Comparison of ENCODE assay signal across 8 cellular contexts in genomic region chr1:1615256-1616044, GRCh38. TPM values are rescaled to one million over a fixed set of nuclear protein-coding genes. Genes with fewer than 3 reads are reported as not detected.
A peak's percentile ranks its signal among the peaks of the same experiment; 100 is the strongest.
DNase-seq lines count a peak whose midpoint lies in the region; ATAC-seq and TF ChIP-seq lines count a peak whose summit lies in the region.

Gene MIB2 (plus strand): TSS chr1:1615500. CDS start chr1:1623453, 7,953 bp downstream.

- WGBS in trophoblast cell (ENCODE audit: extremely low coverage, insufficient coverage, insufficient read length) = no CpG with 5 or more reads among the region's 107 CpGs
- 0 to 1% methylated on average over 19 to 36 of the region's 107 CpGs for WGBS in tibial nerve, 2 donors

- H3K9me3 ChIP-seq in cardiac muscle cell (ENCODE audit: low read depth) (no peaks in the 10 kb centered on the region), trophoblast cell (ENCODE audit: insufficient read depth, low read depth, low read length) (no peaks in the 10 kb centered on the region), tibial nerve (no peaks in the 10 kb centered on the region)

- peak within 1 kb of the TSS; percentile 98 for H2AFZ ChIP-seq in trophoblast cell (ENCODE audit: insufficient read depth, low read length, poor library complexity)

- peaks cover 8% of the 10 kb centered on the region for H3K79me1 ChIP-seq in trophoblast cell (ENCODE audit: low read length)

- peak within 1 kb of the TSS; percentile 100 for H4K12ac ChIP-seq in trophoblast cell (ENCODE audit: low read depth, low read length)

- peak within 1 kb of the TSS; percentile 100 for H3K14ac ChIP-seq in trophoblast cell (ENCODE audit: low read length)

- H3K36me3 ChIP-seq in cardiac muscle cell (peaks cover 6% of the 10 kb centered on the region), trophoblast cell (ENCODE audit: control insufficient read depth in 1 of 2, insufficient read depth in 2 of 2, low read length in 2 of 2) (peaks cover 14 to 15% of the 10 kb centered on the region in 2 experiments), tibial nerve (peaks cover 0 to 27% (median 0%) of the 10 kb centered on the region in 3 donors)

- H3K23ac ChIP-seq in trophoblast cell (ENCODE audit: low read length) = no peak within 1 kb of the TSS

- peaks cover 24% of the 10 kb centered on the region for H3K4me1 Mint-ChIP-seq in activated naive CD8-positive, alpha-beta T cell treated with anti-CD3 and anti-CD28 coated beads, Interleukin-2, amount 50 U/mL, for 24 hours

- H2BK5ac ChIP-seq in trophoblast cell (ENCODE audit: low read depth, low read length, poor library complexity) = peak within 1 kb of the TSS; percentile 97

- H2BK12ac ChIP-seq in trophoblast cell (ENCODE audit: low read length) = no peak within 1 kb of the TSS

- peak; percentile 85 for ATAC-seq in HG02759 (IDR thresholded peaks at IDR 0.05; ENCODE audit: unreplicated experiment)
- ATAC-seq in activated naive CD8-positive, alpha-beta T cell treated with anti-CD3 and anti-CD28 coated beads, Interleukin-2, amount 50 U/mL, for 24 hours = peak; percentile 89

- peak within 1 kb of the TSS; percentile 96 for H3K4me2 ChIP-seq in trophoblast cell (ENCODE audit: low read length)

- no peaks in the 10 kb centered on the region for H3K27me3 ChIP-seq in cardiac muscle cell
- no peaks in the 10 kb centered on the region for H3K27me3 ChIP-seq in trophoblast cell (ENCODE audit: insufficient read depth, low read length)
- H3K27me3 ChIP-seq in tibial nerve = no peaks in the 10 kb centered on the region

- H3K4me3 ChIP-seq in GM12875 (ENCODE audit: low read depth, low read length) (peak within 1 kb of the TSS; percentile 89), cardiac muscle cell (peak within 1 kb of the TSS; percentile 83), trophoblast cell (ENCODE audit: low read depth, low read length) (peak within 1 kb of the TSS; percentile 98), tibial nerve (peak within 1 kb of the TSS; percentile 91 to 99 (median 94))

- peak within 1 kb of the TSS; percentile 99 for H3K18ac ChIP-seq in trophoblast cell (ENCODE audit: low read length)

- no peaks in the 10 kb centered on the region for H3K27me3 Mint-ChIP-seq in activated naive CD8-positive, alpha-beta T cell treated with anti-CD3 and anti-CD28 coated beads, Interleukin-2, amount 50 U/mL, for 24 hours

- peak within 1 kb of the TSS; percentile 93 for H3K27ac Mint-ChIP-seq in activated naive CD8-positive, alpha-beta T cell treated with anti-CD3 and anti-CD28 coated beads, Interleukin-2, amount 50 U/mL, for 24 hours

- H3K9ac ChIP-seq in trophoblast cell (ENCODE audit: low read length) = peak within 1 kb of the TSS; percentile 97

- peaks cover 7% of the 10 kb centered on the region for H3K4me1 ChIP-seq in cardiac muscle cell (ENCODE audit: low read depth)
- peaks cover 10 to 15% of the 10 kb centered on the region in 2 experiments for H3K4me1 ChIP-seq in trophoblast cell (ENCODE audit: control insufficient read depth in 1 of 2, insufficient read depth in 2 of 2, low read length in 2 of 2)
- peaks cover 0 to 61% (median 28%) of the 10 kb centered on the region in 4 donors for H3K4me1 ChIP-seq in tibial nerve

- peak within 1 kb of the TSS; percentile 99 for H2BK120ac ChIP-seq in trophoblast cell (ENCODE audit: insufficient read depth, low read length, poor library complexity)

- H2AK5ac ChIP-seq in trophoblast cell (ENCODE audit: low read length) = peak within 1 kb of the TSS; percentile 99

- peak; percentile 39 to 81 for TF ChIP-seq POLR2A in tibial nerve (IDR thresholded peaks at IDR 0.05)

- peak within 1 kb of the TSS; percentile 95 for H3K4ac ChIP-seq in trophoblast cell (ENCODE audit: low read depth, low read length)

- H4K8ac ChIP-seq in trophoblast cell (ENCODE audit: low read depth, low read length) = peak within 1 kb of the TSS; percentile 100

- H3K27ac ChIP-seq in cardiac muscle cell = peak within 1 kb of the TSS; percentile 98
- H3K27ac ChIP-seq in trophoblast cell (ENCODE audit: low read depth, low read length) = peak within 1 kb of the TSS; percentile 100
- peak within 1 kb of the TSS; percentile 99 to 100 (median 100) for H3K27ac ChIP-seq in tibial nerve

- peak within 1 kb of the TSS; percentile 93 for H3K4me3 Mint-ChIP-seq in activated naive CD8-positive, alpha-beta T cell treated with anti-CD3 and anti-CD28 coated beads, Interleukin-2, amount 50 U/mL, for 24 hours

- peaks cover 9% of the 10 kb centered on the region for H3K36me3 Mint-ChIP-seq in activated naive CD8-positive, alpha-beta T cell treated with anti-CD3 and anti-CD28 coated beads, Interleukin-2, amount 50 U/mL, for 24 hours (ENCODE audit: low read depth)

- no peaks in the 10 kb centered on the region for H3K9me3 Mint-ChIP-seq in activated naive CD8-positive, alpha-beta T cell treated with anti-CD3 and anti-CD28 coated beads, Interleukin-2, amount 50 U/mL, for 24 hours

- peak; percentile 96 to 100 (median 98) for DNase-seq in NCI-H1417 (lab: John Stamatoyannopoulos, UW)
- peak; percentile 95 for DNase-seq in SW480 (ENCODE audit: low spot score)
- peak; percentile 98 for DNase-seq in activated naive CD8-positive, alpha-beta T cell treated with anti-CD3 and anti-CD28 coated beads, Interleukin-2, amount 50 U/mL, for 24 hours
- DNase-seq in cardiac muscle cell (ENCODE audit: low read depth in 1 of 2, low spot score in 1 of 2) = peak; percentile 97 to 100
- peak; percentile 97 to 99 for DNase-seq in trophoblast cell
- peak; percentile 86 for DNase-seq in tibial nerve (ENCODE audit: low spot score in 2 of 2)

- peak; percentile 89 to 93 for TF ChIP-seq EP300 in tibial nerve (IDR thresholded peaks at IDR 0.05)

- peaks cover 5% of the 10 kb centered on the region for H3K79me2 ChIP-seq in trophoblast cell (ENCODE audit: control insufficient read depth, insufficient read depth, low read length, poor library complexity)

- 0 out of 2 replicates have a peak, but pooled peaks have one; percentile 6 for TF ChIP-seq CTCF in GM12875 (IDR thresholded peaks at IDR 0.05; ENCODE audit: borderline replicate concordance, insufficient read depth, low read depth, low read length)
- TF ChIP-seq CTCF in cardiac muscle cell (IDR thresholded peaks at IDR 0.05; ENCODE audit: low read depth, low read length) = no peak
- no peak for TF ChIP-seq CTCF in tibial nerve (IDR thresholded peaks at IDR 0.05)

- H4K91ac ChIP-seq in trophoblast cell (ENCODE audit: low read depth, low read length) = peak within 1 kb of the TSS; percentile 100

RNA-seq across cellular contexts. Expression of gene MIB2, which starts in this region (rescaled TPM):
- 191 and 248 TPM in 2 replicates for total RNA-seq in cardiac muscle cell
- 160 and 168 TPM in 2 replicates for polyA plus RNA-seq in cardiac muscle cell
- 76.4 and 79.3 TPM in 2 replicates for polyA plus RNA-seq in trophoblast cell (2013)
- total RNA-seq in tibial nerve = 100 to 1,000 TPM in 1 of 4 donors, 10 to 100 TPM in 3; 50.5 to 108 (median 98.6) TPM

Comparison
In these comparisons a context has a peak if more than half of its experiments do, and no peak if none do; other contexts are left out.
1. Peak in every context shown above with its lines: DNase-seq, ATAC-seq, H3K4me3 ChIP-seq and H3K27ac ChIP-seq.